Comparison of ENCODE assay signal across 1 cellular context in the genomic region with DNA sequence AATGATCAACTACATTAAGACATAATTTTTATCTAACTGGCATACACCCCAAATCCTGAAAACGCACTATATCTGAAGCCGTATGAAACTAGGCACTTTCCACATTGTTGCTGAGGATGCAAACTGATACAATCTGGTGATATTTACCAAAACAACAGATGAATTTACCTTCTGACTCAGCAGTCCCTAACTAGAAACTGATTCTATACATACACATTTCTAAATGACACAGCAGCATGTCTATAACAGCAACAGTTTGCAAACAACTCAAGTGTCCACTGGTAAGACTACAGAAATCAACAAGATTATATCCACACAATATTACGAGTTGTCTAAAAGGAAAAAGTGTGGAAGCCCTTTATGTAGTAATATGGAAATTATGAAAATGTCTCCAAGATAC.
TF ChIP-seq lines count a peak whose summit lies in the region.

No MANE protein-coding gene starts in this region.

TF ChIP-seq in K562, 482 proteins besides CTCF, POLR2A, EP300 and RAD21 (continued from another document and continues in another):
- TF ChIP-seq, protein P1, sequence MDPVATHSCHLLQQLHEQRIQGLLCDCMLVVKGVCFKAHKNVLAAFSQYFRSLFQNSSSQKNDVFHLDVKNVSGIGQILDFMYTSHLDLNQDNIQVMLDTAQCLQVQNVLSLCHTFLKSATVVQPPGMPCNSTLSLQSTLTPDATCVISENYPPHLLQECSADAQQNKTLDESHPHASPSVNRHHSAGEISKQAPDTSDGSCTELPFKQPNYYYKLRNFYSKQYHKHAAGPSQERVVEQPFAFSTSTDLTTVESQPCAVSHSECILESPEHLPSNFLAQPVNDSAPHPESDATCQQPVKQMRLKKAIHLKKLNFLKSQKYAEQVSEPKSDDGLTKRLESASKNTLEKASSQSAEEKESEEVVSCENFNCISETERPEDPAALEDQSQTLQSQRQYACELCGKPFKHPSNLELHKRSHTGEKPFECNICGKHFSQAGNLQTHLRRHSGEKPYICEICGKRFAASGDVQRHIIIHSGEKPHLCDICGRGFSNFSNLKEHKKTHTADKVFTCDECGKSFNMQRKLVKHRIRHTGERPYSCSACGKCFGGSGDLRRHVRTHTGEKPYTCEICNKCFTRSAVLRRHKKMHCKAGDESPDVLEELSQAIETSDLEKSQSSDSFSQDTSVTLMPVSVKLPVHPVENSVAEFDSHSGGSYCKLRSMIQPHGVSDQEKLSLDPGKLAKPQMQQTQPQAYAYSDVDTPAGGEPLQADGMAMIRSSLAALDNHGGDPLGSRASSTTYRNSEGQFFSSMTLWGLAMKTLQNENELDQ (CRISPR knock-in tag; IDR thresholded peaks at IDR 0.05; ENCODE audit: borderline replicate concordance), result no peak
- TF ChIP-seq MAFK (IDR thresholded peaks at IDR 0.05; ENCODE audit: low read length) (peak; percentile 37; the same call in 1 of the 2 replicates), MAFG (tag; conservative IDR thresholded peaks at IDR 0.05) (0 out of 2 replicates have a peak, but pooled peaks have one; percentile 23), ZNF316 (IDR thresholded peaks at IDR 0.05) (peak; percentile 65), CEBPZ (IDR thresholded peaks at IDR 0.05; ENCODE audit: borderline replicate concordance, low read depth, low read length) (no peak), XRCC4 (IDR thresholded peaks at IDR 0.05; ENCODE audit: extremely low read depth, insufficient read depth, insufficient read length) (no peak), NKRF (IDR thresholded peaks at IDR 0.05; ENCODE audit: borderline replicate concordance) (no peak), CLOCK (CRISPR knock-in tag; IDR thresholded peaks at IDR 0.05; ENCODE audit: borderline replicate concordance) (no peak), DDX20 (tag; IDR thresholded peaks at IDR 0.05; ENCODE audit: low read depth) (no peak), C11orf30 (IDR thresholded peaks at IDR 0.05; ENCODE audit: low read depth) (peak; percentile 62)
- TF ChIP-seq, protein P2, sequence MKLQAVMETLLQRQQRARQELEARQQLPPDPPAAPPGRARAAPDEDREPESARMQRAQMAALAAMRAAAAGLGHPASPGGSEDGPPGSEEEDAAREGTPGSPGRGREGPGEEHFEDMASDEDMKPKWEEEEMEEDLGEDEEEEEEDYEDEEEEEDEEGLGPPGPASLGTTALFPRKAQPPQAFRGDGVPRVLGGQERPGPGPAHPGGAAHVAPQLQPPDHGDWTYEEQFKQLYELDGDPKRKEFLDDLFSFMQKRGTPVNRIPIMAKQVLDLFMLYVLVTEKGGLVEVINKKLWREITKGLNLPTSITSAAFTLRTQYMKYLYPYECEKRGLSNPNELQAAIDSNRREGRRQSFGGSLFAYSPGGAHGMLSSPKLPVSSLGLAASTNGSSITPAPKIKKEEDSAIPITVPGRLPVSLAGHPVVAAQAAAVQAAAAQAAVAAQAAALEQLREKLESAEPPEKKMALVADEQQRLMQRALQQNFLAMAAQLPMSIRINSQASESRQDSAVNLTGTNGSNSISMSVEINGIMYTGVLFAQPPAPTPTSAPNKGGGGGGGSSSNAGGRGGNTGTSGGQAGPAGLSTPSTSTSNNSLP (IDR thresholded peaks at IDR 0.05; ENCODE audit: borderline replicate concordance, low read depth, low read length), result no peak
- TF ChIP-seq, protein P3, sequence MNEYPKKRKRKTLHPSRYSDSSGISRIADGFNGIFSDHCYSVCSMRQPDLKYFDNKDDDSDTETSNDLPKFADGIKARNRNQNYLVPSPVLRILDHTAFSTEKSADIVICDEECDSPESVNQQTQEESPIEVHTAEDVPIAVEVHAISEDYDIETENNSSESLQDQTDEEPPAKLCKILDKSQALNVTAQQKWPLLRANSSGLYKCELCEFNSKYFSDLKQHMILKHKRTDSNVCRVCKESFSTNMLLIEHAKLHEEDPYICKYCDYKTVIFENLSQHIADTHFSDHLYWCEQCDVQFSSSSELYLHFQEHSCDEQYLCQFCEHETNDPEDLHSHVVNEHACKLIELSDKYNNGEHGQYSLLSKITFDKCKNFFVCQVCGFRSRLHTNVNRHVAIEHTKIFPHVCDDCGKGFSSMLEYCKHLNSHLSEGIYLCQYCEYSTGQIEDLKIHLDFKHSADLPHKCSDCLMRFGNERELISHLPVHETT (CRISPR knock-in tag; conservative IDR thresholded peaks at IDR 0.05 in 1 of 2, IDR thresholded peaks at IDR 0.05 in 1 of 2), result no peak
- TF ChIP-seq, protein P4, sequence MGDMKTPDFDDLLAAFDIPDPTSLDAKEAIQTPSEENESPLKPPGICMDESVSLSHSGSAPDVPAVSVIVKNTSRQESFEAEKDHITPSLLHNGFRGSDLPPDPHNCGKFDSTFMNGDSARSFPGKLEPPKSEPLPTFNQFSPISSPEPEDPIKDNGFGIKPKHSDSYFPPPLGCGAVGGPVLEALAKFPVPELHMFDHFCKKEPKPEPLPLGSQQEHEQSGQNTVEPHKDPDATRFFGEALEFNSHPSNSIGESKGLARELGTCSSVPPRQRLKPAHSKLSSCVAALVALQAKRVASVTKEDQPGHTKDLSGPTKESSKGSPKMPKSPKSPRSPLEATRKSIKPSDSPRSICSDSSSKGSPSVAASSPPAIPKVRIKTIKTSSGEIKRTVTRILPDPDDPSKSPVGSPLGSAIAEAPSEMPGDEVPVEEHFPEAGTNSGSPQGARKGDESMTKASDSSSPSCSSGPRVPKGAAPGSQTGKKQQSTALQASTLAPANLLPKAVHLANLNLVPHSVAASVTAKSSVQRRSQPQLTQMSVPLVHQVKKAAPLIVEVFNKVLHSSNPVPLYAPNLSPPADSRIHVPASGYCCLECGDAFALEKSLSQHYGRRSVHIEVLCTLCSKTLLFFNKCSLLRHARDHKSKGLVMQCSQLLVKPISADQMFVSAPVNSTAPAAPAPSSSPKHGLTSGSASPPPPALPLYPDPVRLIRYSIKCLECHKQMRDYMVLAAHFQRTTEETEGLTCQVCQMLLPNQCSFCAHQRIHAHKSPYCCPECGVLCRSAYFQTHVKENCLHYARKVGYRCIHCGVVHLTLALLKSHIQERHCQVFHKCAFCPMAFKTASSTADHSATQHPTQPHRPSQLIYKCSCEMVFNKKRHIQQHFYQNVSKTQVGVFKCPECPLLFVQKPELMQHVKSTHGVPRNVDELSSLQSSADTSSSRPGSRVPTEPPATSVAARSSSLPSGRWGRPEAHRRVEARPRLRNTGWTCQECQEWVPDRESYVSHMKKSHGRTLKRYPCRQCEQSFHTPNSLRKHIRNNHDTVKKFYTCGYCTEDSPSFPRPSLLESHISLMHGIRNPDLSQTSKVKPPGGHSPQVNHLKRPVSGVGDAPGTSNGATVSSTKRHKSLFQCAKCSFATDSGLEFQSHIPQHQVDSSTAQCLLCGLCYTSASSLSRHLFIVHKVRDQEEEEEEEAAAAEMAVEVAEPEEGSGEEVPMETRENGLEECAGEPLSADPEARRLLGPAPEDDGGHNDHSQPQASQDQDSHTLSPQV (IDR thresholded peaks at IDR 0.05), result no peak
